29 cellular contexts compared by ENCODE assay signal in genomic region chr1:4615501-4615900, GRCh38. TPM values are rescaled to one million over a fixed set of nuclear protein-coding genes. Genes with fewer than 3 reads are reported as not detected.
"Had no signal": no experiment of that assay in that cellular context is flagged by ENCODE, and none has a peak within 500 bp of the region (broad histone marks: within the 10 kb centered on the region; RNA-seq: fewer than 3 reads in every experiment).

No MANE protein-coding gene starts in this region.

- DNase-seq: head of caudate nucleus; hippocampal formation; left ventricle myocardium superior; lower lobe of right lung; mammary epithelial cell; mesenchymal stem cell; naive B cell; occipital lobe; stimulated activated CD4-positive, alpha-beta T cell treated with anti-CD3 and anti-CD28 coated beads, Interleukin-1b, Interleukin-23, amount 100 ng/mL, for 48 hours; stimulated activated CD4-positive, alpha-beta T cell treated with anti-CD3 and anti-CD28 coated beads, Interleukin-2, amount 100 ng/mL, for 48 hours; stimulated activated CD4-positive, alpha-beta T cell treated with anti-CD3 and anti-CD28 coated beads, Interleukin-4, amount 100 ng/mL, for 4 hours; stimulated activated CD8-positive, alpha-beta memory T cell treated with anti-CD3 and anti-CD28 coated beads, Interleukin-4, amount 100 ng/mL, for 48 hours; stimulated activated naive CD4-positive, alpha-beta T cell treated with Interleukin-2 at 50 U/mL for 16 hours; uterus had no signal

- ATAC-seq: left lobe of liver; left ventricle myocardium superior; lower lobe of right lung; stimulated activated memory B cell treated with anti-CD40 and anti-IgM and Interleukin-4, amounts not matched to agents 10 μg/mL and 1 μg/mL and 100 μg/mL, for 72 hours had no signal

- H3K4me1 Mint-ChIP-seq: naive B cell; stimulated activated memory B cell treated with anti-CD40 and anti-IgM and Interleukin-4, amounts not matched to agents 10 μg/mL and 1 μg/mL and 100 μg/mL, for 72 hours had no signal

- H3K4me3 ChIP-seq: lower lobe of right lung, right atrium auricular region, right lobe of liver, smooth muscle cell, suprapubic skin, thoracic aorta, tibial nerve, uterus had no signal

- H3K4me2 ChIP-seq: smooth muscle cell had no signal

- FAIRE-seq: keratinocyte had no signal

- H3K9me3 ChIP-seq: neutrophil, right lobe of liver, thoracic aorta, uterus had no signal

- H3K9me3 Mint-ChIP-seq: type B pancreatic cell had no signal

- H3K27ac ChIP-seq: lower lobe of right lung, neutrophil, right atrium auricular region, right lobe of liver, suprapubic skin, thoracic aorta, tibial nerve, uterus had no signal

- H3K27ac Mint-ChIP-seq: naive B cell; nephron; progenitor cell of endocrine pancreas; stimulated activated memory B cell treated with anti-CD40 and anti-IgM and Interleukin-4, amounts not matched to agents 10 μg/mL and 1 μg/mL and 100 μg/mL, for 72 hours; type B pancreatic cell had no signal

- H3K27me3 ChIP-seq: neutrophil, right atrium auricular region, right lobe of liver, suprapubic skin, tibial nerve, uterus had no signal

- H3K4me1 ChIP-seq: lower lobe of right lung, right atrium auricular region, right lobe of liver, suprapubic skin, tibial nerve, uterus had no signal

- H3K36me3 ChIP-seq: lower lobe of right lung, neutrophil, right atrium auricular region, right lobe of liver, suprapubic skin, thoracic aorta, tibial nerve, uterus had no signal

- H3K4me3 Mint-ChIP-seq: naive B cell; nephron; neural crest cell; stimulated activated memory B cell treated with anti-CD40 and anti-IgM and Interleukin-4, amounts not matched to agents 10 μg/mL and 1 μg/mL and 100 μg/mL, for 72 hours; type B pancreatic cell had no signal

RNA-seq across cellular contexts. Expression of gene AJAP1, which starts 38.9 kb away (rescaled TPM):
- total RNA-seq: pulmonary artery endothelial cell had no signal
